Comparison of ENCODE assay signal across 20 cellular contexts in the genomic region with DNA sequence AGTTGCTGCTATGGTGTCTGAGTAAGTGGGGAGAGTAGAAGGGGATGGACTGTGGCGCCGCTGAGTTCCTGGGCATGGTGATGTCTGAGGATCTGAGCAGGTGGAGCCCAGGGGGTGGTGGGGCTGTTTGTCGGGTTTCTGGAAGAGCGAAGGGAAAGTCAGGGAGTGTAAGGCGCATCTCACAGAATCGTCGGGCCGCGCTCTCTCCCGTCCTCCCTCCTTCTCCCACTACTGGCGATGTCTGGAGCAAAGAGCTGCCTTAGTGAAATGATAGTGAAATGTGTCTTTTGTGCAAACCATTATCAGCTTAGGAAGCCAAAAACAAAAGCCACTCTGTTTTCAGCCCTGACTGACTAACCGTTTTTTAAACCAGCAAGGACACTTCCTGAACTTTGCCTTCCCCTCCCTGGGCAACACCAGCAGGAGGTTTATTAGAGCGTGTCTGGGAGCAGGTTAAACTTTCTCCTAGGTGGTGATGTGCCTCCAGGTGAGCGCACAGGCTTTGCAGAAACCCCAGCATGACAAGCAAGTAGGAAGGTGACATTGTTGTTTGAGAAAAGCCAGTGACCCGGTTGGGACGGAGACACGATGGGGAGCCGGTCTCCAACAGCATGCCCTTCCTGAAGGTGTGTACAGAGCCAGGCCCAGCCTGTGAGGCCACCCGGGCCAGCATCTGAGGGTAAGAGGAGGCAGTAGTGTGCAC. TPM values are rescaled to one million over a fixed set of nuclear protein-coding genes. Genes with fewer than 3 reads are reported as not detected.
DNase-seq lines count a peak whose midpoint lies in the region; ATAC-seq and TF ChIP-seq lines count a peak whose summit lies in the region.
"Had no signal": no experiment of that assay in that cellular context is flagged by ENCODE, and none has a peak within 500 bp of the region (broad histone marks: within the 10 kb centered on the region; RNA-seq: fewer than 3 reads in every experiment).

No MANE protein-coding gene starts in this region.

- CTCF ChIA-PET in naive thymus-derived CD4-positive, alpha-beta T cell (lab: Charles Lee), result no interaction called here

- peaks cover 3% of the 10 kb centered on the region for H3K36me3 ChIP-seq in cardiac muscle cell
- peaks cover 12% of the 10 kb centered on the region for H3K36me3 ChIP-seq in left ventricle myocardium inferior
- H3K36me3 ChIP-seq in naive thymus-derived CD4-positive, alpha-beta T cell (ENCODE audit: control insufficient read depth in 2 of 3, insufficient read depth in 3 of 3, low read length in 3 of 3), result peaks cover 0 to 29% (median 0%) of the 10 kb centered on the region in 3 experiments
- H3K36me3 ChIP-seq: right lobe of liver, thyroid gland had no signal

- DNase-seq in cardiac muscle cell (ENCODE audit: low read depth in 1 of 2, low spot score in 1 of 2), result peak in 1 of 2 donors; percentile 21
- DNase-seq in left ventricle myocardium inferior, result no peak
- peak in 29 of 42 donors; percentile 15 to 74 (median 45) for DNase-seq in head of caudate nucleus
- no peak for DNase-seq in nephron progenitor cell
- DNase-seq in naive thymus-derived CD4-positive, alpha-beta T cell, result no peak
- DNase-seq in NCI-H345 (lab: John Stamatoyannopoulos, UW), result no peak
- DNase-seq: activated T-cell treated with anti-CD3 and anti-CD28 coated beads, Interleukin-2, amount 50 U/mL, for 1 hour; central memory CD4-positive, alpha-beta T cell; glutamatergic neuron; GM23248; left cardiac atrium; naive B cell; NCI-H1694; NCI-H510A treated with DMSO at 0.1 percent for 48 hours; right lobe of liver; thyroid gland had no signal

- peaks cover 26% of the 10 kb centered on the region for H3K36me3 Mint-ChIP-seq in nephron progenitor cell (ENCODE audit: low read depth)
- H3K36me3 Mint-ChIP-seq in naive thymus-derived CD4-positive, alpha-beta T cell, result peaks cover 0 to 18% (median 0%) of the 10 kb centered on the region in 5 donors
- H3K36me3 Mint-ChIP-seq: naive B cell had no signal

- peaks cover 59% of the 10 kb centered on the region for H3K4me1 Mint-ChIP-seq in nephron progenitor cell
- H3K4me1 Mint-ChIP-seq in naive thymus-derived CD4-positive, alpha-beta T cell, result peaks cover 0 to 4% (median 0%) of the 10 kb centered on the region in 7 donors
- H3K4me1 Mint-ChIP-seq: activated naive CD4-positive, alpha-beta T cell treated with anti-CD3 and anti-CD28 coated beads, Interleukin-2, amount 50 U/mL, for 24 hours had no signal

- H3K27me3 Mint-ChIP-seq in nephron progenitor cell (ENCODE audit: low read depth, poor library complexity), result no peaks in the 10 kb centered on the region
- no peaks in the 10 kb centered on the region for H3K27me3 Mint-ChIP-seq in naive thymus-derived CD4-positive, alpha-beta T cell
- H3K27me3 Mint-ChIP-seq: activated naive CD4-positive, alpha-beta T cell treated with anti-CD3 and anti-CD28 coated beads, Interleukin-2, amount 50 U/mL, for 24 hours; naive B cell had no signal

- POLR2A ChIA-PET in naive thymus-derived CD4-positive, alpha-beta T cell (lab: Charles Lee), result no interaction called here

- H3K9me3 ChIP-seq in cardiac muscle cell (ENCODE audit: low read depth) (no peaks in the 10 kb centered on the region), left ventricle myocardium inferior (replicated peaks) (no peaks in the 10 kb centered on the region)
- H3K9me3 ChIP-seq in naive thymus-derived CD4-positive, alpha-beta T cell (ENCODE audit: control insufficient read depth in 2 of 3, low read length in 3 of 3), result no peaks in the 10 kb centered on the region
- H3K9me3 ChIP-seq: right lobe of liver, thyroid gland had no signal

- H3K9me3 Mint-ChIP-seq in nephron progenitor cell, result no peaks in the 10 kb centered on the region
- no peaks in the 10 kb centered on the region for H3K9me3 Mint-ChIP-seq in naive thymus-derived CD4-positive, alpha-beta T cell
- H3K9me3 Mint-ChIP-seq: activated naive CD4-positive, alpha-beta T cell treated with anti-CD3 and anti-CD28 coated beads, Interleukin-2, amount 50 U/mL, for 24 hours; naive B cell had no signal

- no peak overlapping the region for H3K4me3 Mint-ChIP-seq in nephron progenitor cell
- H3K4me3 Mint-ChIP-seq in naive thymus-derived CD4-positive, alpha-beta T cell, result no peak overlapping the region
- H3K4me3 Mint-ChIP-seq: activated naive CD4-positive, alpha-beta T cell treated with anti-CD3 and anti-CD28 coated beads, Interleukin-2, amount 50 U/mL, for 24 hours; naive B cell had no signal

- ATAC-seq in naive thymus-derived CD4-positive, alpha-beta T cell, result no peak
- ATAC-seq in GM19463 (IDR thresholded peaks at IDR 0.05; ENCODE audit: unreplicated experiment) (no peak), esophagus mucosa (no peak)
- ATAC-seq: left cardiac atrium had no signal

- no peaks in the 10 kb centered on the region for H3K27me3 ChIP-seq in cardiac muscle cell
- no peaks in the 10 kb centered on the region for H3K27me3 ChIP-seq in left ventricle myocardium inferior (ENCODE audit: low read depth)
- H3K27me3 ChIP-seq in naive thymus-derived CD4-positive, alpha-beta T cell (ENCODE audit: control insufficient read depth in 2 of 2, insufficient read depth in 2 of 2, low read length in 2 of 2), result no peaks in the 10 kb centered on the region
- H3K27me3 ChIP-seq: right lobe of liver, thyroid gland had no signal

- no peak for TF ChIP-seq CTCF in cardiac muscle cell (IDR thresholded peaks at IDR 0.05; ENCODE audit: low read depth, low read length)
- no peak for TF ChIP-seq CTCF in left ventricle myocardium inferior (IDR thresholded peaks at IDR 0.05; ENCODE audit: borderline replicate concordance)
- TF ChIP-seq CTCF in nephron progenitor cell (IDR thresholded peaks at IDR 0.05), result no peak

- intact Hi-C loops in left ventricle myocardium inferior (cut with micrococcal nuclease), result no loop called here
- intact Hi-C loops in head of caudate nucleus (cut with DNase I), result loop anchor here (5.0 kb wide), 1 partner anchor 47 kb away; a partner anchor contains a TSS
- intact Hi-C loops in naive thymus-derived CD4-positive, alpha-beta T cell (cut with micrococcal nuclease), result no loop called here

- H3K4me3 ChIP-seq in cardiac muscle cell (no peak overlapping the region), left ventricle myocardium inferior (no peak overlapping the region)
- no peak overlapping the region for H3K4me3 ChIP-seq in naive thymus-derived CD4-positive, alpha-beta T cell (ENCODE audit: low read length)
- H3K4me3 ChIP-seq: GM23248, right lobe of liver, thyroid gland had no signal

- peak overlapping the region; percentile 71 for H3K27ac Mint-ChIP-seq in nephron progenitor cell
- no peak overlapping the region for H3K27ac Mint-ChIP-seq in naive thymus-derived CD4-positive, alpha-beta T cell
- H3K27ac Mint-ChIP-seq: activated naive CD4-positive, alpha-beta T cell treated with anti-CD3 and anti-CD28 coated beads, Interleukin-2, amount 50 U/mL, for 24 hours had no signal

- H3K27ac ChIP-seq in cardiac muscle cell (peak overlapping the region; percentile 54), left ventricle myocardium inferior (replicated peaks) (no peak overlapping the region)
- H3K27ac ChIP-seq in naive thymus-derived CD4-positive, alpha-beta T cell (ENCODE audit: low read depth, low read length), result no peak overlapping the region
- H3K27ac ChIP-seq: C4-2B, GM23248, right lobe of liver, thyroid gland had no signal

- H3K4me1 ChIP-seq in cardiac muscle cell (ENCODE audit: low read depth) (no peaks in the 10 kb centered on the region), left ventricle myocardium inferior (peaks cover 18% of the 10 kb centered on the region)
- H3K4me1 ChIP-seq in naive thymus-derived CD4-positive, alpha-beta T cell (ENCODE audit: control insufficient read depth in 2 of 2, insufficient read depth in 2 of 2, low read length in 2 of 2), result no peaks in the 10 kb centered on the region
- H3K4me1 ChIP-seq: thyroid gland had no signal

RNA-seq across cellular contexts. Expression of a gene that starts 49.1 kb away (rescaled TPM):
- total RNA-seq in cardiac muscle cell (61.8 and 77.1 TPM in 2 replicates), left ventricle myocardium inferior (27.4 TPM), esophagus mucosa (6.3 TPM)
- polyA plus RNA-seq in cardiac muscle cell, result 55.3 TPM in 2 replicates
- total RNA-seq in naive thymus-derived CD4-positive, alpha-beta T cell, result 10 to 100 TPM; 37.9 to 53.0 (median 45.5) TPM
- polyA plus RNA-seq in naive thymus-derived CD4-positive, alpha-beta T cell, result 1 to 10 TPM in 1 of 2 donors, under 1 TPM in 1; 0.71 to 4.0 TPM

RNA-seq across cellular contexts. Expression of a gene that starts 52.9 kb away (rescaled TPM):
- total RNA-seq in cardiac muscle cell (58.2 and 63.3 TPM in 2 replicates), left ventricle myocardium inferior (17.4 TPM), esophagus mucosa (27.1 TPM)
- polyA plus RNA-seq in cardiac muscle cell, result 19.0 and 38.1 TPM in 2 replicates
- 10 to 100 TPM; 51.0 to 89.8 (median 55.6) TPM for total RNA-seq in naive thymus-derived CD4-positive, alpha-beta T cell
- polyA plus RNA-seq in naive thymus-derived CD4-positive, alpha-beta T cell, result 1 to 10 TPM; 3.2 to 7.5 TPM

Comparison
In these comparisons a context has a peak if more than half of its experiments do, and no peak if none do; other contexts are left out.
1. DNase-seq: peak in head of caudate nucleus (29 of 42); none in left ventricle myocardium inferior (single experiment), nephron progenitor cell (single experiment), naive thymus-derived CD4-positive, alpha-beta T cell (0 of 9) and NCI-H345 (single experiment).